Comparison of ENCODE assay signal across 21 cellular contexts in genomic region chr10:3395041-3395440, GRCh38.
"Had no signal": no experiment of that assay in that cellular context is flagged by ENCODE, and none has a peak within 500 bp of the region (broad histone marks: within the 10 kb centered on the region; RNA-seq: fewer than 3 reads in every experiment).

No MANE protein-coding gene starts in this region.

- ATAC-seq: activated CD4-positive, CD25-positive, alpha-beta regulatory T cell treated with anti-CD3 and anti-CD28 coated beads, Interleukin-2, amount 50 U/mL, for 24 hours; activated CD8-positive, alpha-beta memory T cell treated with anti-CD3 and anti-CD28 coated beads, Interleukin-2, amount 10 ng/mL, durations not matched to agents 7 days and 5 days; activated CD8-positive, alpha-beta T cell treated with anti-CD3 and anti-CD28 coated beads for 36 hours; activated naive CD8-positive, alpha-beta T cell treated with anti-CD3 and anti-CD28 coated beads, Interleukin-2, amount 50 U/mL, for 24 hours; left lobe of liver; natural killer cell treated with Interleukin-12 subunit alpha and Interleukin-12 subunit beta and Interleukin-15 and Interleukin-18, amount 100 ng/mL, for 72 hours; right cardiac atrium had no signal

- H3K9me3 ChIP-seq: ovary, prostate gland, thyroid gland had no signal

- DNase-seq: activated CD4-positive, alpha-beta T cell treated with anti-CD3 and anti-CD28 coated beads, Interleukin-2, amount 10 ng/mL, durations not matched to agents 7 days and 5 days; activated CD8-positive, alpha-beta memory T cell treated with anti-CD3 and anti-CD28 coated beads, Interleukin-2, amount 10 ng/mL, durations not matched to agents 7 days and 5 days; activated CD8-positive, alpha-beta T cell treated with anti-CD3 and anti-CD28 coated beads for 36 hours; activated gamma-delta T cell; activated naive CD4-positive, alpha-beta T cell treated with anti-CD3 and anti-CD28 coated beads, Interleukin-2, amount 50 U/mL, for 16 hours; activated naive CD8-positive, alpha-beta T cell treated with anti-CD3 and anti-CD28 coated beads, Interleukin-2, amount 50 U/mL, for 24 hours; activated T-cell treated with anti-CD3 and anti-CD28 coated beads for 4 hours; caudate nucleus; effector memory CD4-positive, alpha-beta T cell; foreskin melanocyte; ovary; right cardiac atrium; stimulated activated CD4-positive, alpha-beta T cell treated with anti-CD3 and anti-CD28 coated beads, Interleukin-1b, Interleukin-23, amount 100 ng/mL, for 48 hours; substantia nigra; thyroid gland had no signal

- H3K4me1 ChIP-seq: prostate gland, thyroid gland had no signal

- H3K27me3 ChIP-seq: ovary, thyroid gland had no signal

- H3K27ac ChIP-seq: ovary, prostate gland, thyroid gland had no signal

- H3K36me3 ChIP-seq: ovary, prostate gland, thyroid gland had no signal

- H3K4me3 ChIP-seq: lung, ovary, prostate gland, skin epidermis, thyroid gland had no signal
